In genomic region chr11:123407124-123407995, GRCh38 we compare ENCODE assay signal across 8 cellular contexts. TPM values are rescaled to one million over a fixed set of nuclear protein-coding genes. Genes with fewer than 3 reads are reported as not detected.
A peak's percentile ranks its signal among the peaks of the same experiment; 100 is the strongest.
DNase-seq lines count a peak whose midpoint lies in the region; ATAC-seq and TF ChIP-seq lines count a peak whose summit lies in the region.

No MANE protein-coding gene starts in this region.

- ATAC-seq in GM18909 (IDR thresholded peaks at IDR 0.05; ENCODE audit: poor library complexity, unreplicated experiment): peak; percentile 60
- ATAC-seq in activated naive CD8-positive, alpha-beta T cell treated with anti-CD3 and anti-CD28 coated beads, Interleukin-2, amount 10 ng/mL, durations not matched to agents 7 days and 5 days (ENCODE audit: low read depth): peak; percentile 83
- ATAC-seq in HG02973 (IDR thresholded peaks at IDR 0.05; ENCODE audit: unreplicated experiment): no peak

- no peaks in the 10 kb centered on the region for H3K36me3 Mint-ChIP-seq in activated naive CD8-positive, alpha-beta T cell treated with anti-CD3 and anti-CD28 coated beads, Interleukin-2, amount 10 ng/mL, durations not matched to agents 7 days and 5 days

- peak; percentile 78 for TF ChIP-seq CTCF in AG09319 (IDR thresholded peaks at IDR 0.05; ENCODE audit: low read depth, low read length)
- TF ChIP-seq CTCF in LNCaP clone FGC (IDR thresholded peaks at IDR 0.05; ENCODE audit: control insufficient read depth, extremely low read depth, insufficient read depth): peak; percentile 89

- H3K9me3 Mint-ChIP-seq in activated naive CD8-positive, alpha-beta T cell treated with anti-CD3 and anti-CD28 coated beads, Interleukin-2, amount 10 ng/mL, durations not matched to agents 7 days and 5 days: no peaks in the 10 kb centered on the region

- peaks cover 36% of the 10 kb centered on the region for H3K4me1 Mint-ChIP-seq in activated naive CD8-positive, alpha-beta T cell treated with anti-CD3 and anti-CD28 coated beads, Interleukin-2, amount 10 ng/mL, durations not matched to agents 7 days and 5 days

- H3K27me3 Mint-ChIP-seq in activated naive CD8-positive, alpha-beta T cell treated with anti-CD3 and anti-CD28 coated beads, Interleukin-2, amount 10 ng/mL, durations not matched to agents 7 days and 5 days: no peaks in the 10 kb centered on the region

- H3K27ac Mint-ChIP-seq in activated naive CD8-positive, alpha-beta T cell treated with anti-CD3 and anti-CD28 coated beads, Interleukin-2, amount 10 ng/mL, durations not matched to agents 7 days and 5 days: peak overlapping the region; percentile 31

- POLR2A ChIA-PET in activated naive CD8-positive, alpha-beta T cell treated with anti-CD3 and anti-CD28 coated beads, Interleukin-2, amount 10 ng/mL, durations not matched to agents 7 days and 5 days (lab: Charles Lee): interaction anchor here (0.6 to 1.3 kb wide), 6 partner anchors 15 to 102 kb away, joined by 3 to 10 read pairs (median 3); no protein-coding TSS in a partner anchor

- H3K4me3 Mint-ChIP-seq in activated naive CD8-positive, alpha-beta T cell treated with anti-CD3 and anti-CD28 coated beads, Interleukin-2, amount 10 ng/mL, durations not matched to agents 7 days and 5 days: peak overlapping the region; percentile 75

- DNase-seq in AG09319 (ENCODE audit: extremely low read depth, low read depth): peak; percentile 47
- DNase-seq in LNCaP clone FGC (ENCODE audit: low read depth): peak; percentile 33
- peak; percentile 22 for DNase-seq in SKM-1 (lab: John Stamatoyannopoulos, UW; ENCODE audit: unreplicated experiment)
- peak; percentile 41 for DNase-seq in activated naive CD8-positive, alpha-beta T cell treated with anti-CD3 and anti-CD28 coated beads, Interleukin-2, amount 10 ng/mL, durations not matched to agents 7 days and 5 days
- DNase-seq in hepatic stellate cell (ENCODE audit: low spot score): peak; percentile 29
- DNase-seq in smooth muscle cell of the brain vasculature (ENCODE audit: low read depth, low spot score): peak; percentile 32

- no peak overlapping the region for H3K4me3 ChIP-seq in LNCaP clone FGC (ENCODE audit: low read depth, low read length)

RNA-seq across cellular contexts. Expression of gene GRAMD1B, which starts 22.7 kb away (rescaled TPM):
- total RNA-seq in activated naive CD8-positive, alpha-beta T cell treated with anti-CD3 and anti-CD28 coated beads, Interleukin-2, amount 10 ng/mL, durations not matched to agents 7 days and 5 days: 10 to 100 TPM; 30.3 to 36.2 TPM
